ENCODE assay signal across 8 cellular contexts in genomic region chr1:64745181-64745985, GRCh38. TPM values are rescaled to one million over a fixed set of nuclear protein-coding genes. Genes with fewer than 3 reads are reported as not detected.
A peak's percentile ranks its signal among the peaks of the same experiment; 100 is the strongest.
DNase-seq lines count a peak whose midpoint lies in the region; ATAC-seq, FAIRE-seq and TF ChIP-seq lines count a peak whose summit lies in the region.

No MANE protein-coding gene starts in this region.

- intact Hi-C loops in lower leg skin (cut with DNase I; ENCODE audit: low total_unique reads): no loop called here

- H3K79me2 ChIP-seq in ACC112 (ENCODE audit: control insufficient read depth, insufficient read depth, low read length, unreplicated experiment): no peaks in the 10 kb centered on the region

- no peak for FAIRE-seq in GM12891 (lab: Jason Lieb, UNC)

- WGBS in HUES64: under 1% methylated on average over 67 of the region's 67 CpGs
- WGBS in lower leg skin, 2 donors: 0 to 1% methylated on average over 26 to 31 of the region's 67 CpGs

- H3K4me1 ChIP-seq in ACC112 (ENCODE audit: control insufficient read depth, insufficient read depth, low read length, unreplicated experiment) (peaks cover 5% of the 10 kb centered on the region), HUES64 (ENCODE audit: insufficient read depth, low read length) (peaks cover 14% of the 10 kb centered on the region), duodenal mucosa (ENCODE audit: control insufficient read depth in 1 of 2, insufficient read depth in 2 of 2, low read length in 2 of 2) (peaks cover 0 to 4% of the 10 kb centered on the region in 2 donors), subcutaneous abdominal adipose tissue (ENCODE audit: control insufficient read depth in 5 of 5, insufficient read depth in 5 of 5, low read length in 5 of 5) (peaks cover 0 to 25% (median 15%) of the 10 kb centered on the region in 5 donors)

- peak overlapping the region; percentile 85 for H2AFZ ChIP-seq in ACC112 (ENCODE audit: low read length, unreplicated experiment)

- TF ChIP-seq POLR2A in GM12891 (IDR thresholded peaks at IDR 0.05; ENCODE audit: low read depth, low read length) (no peak), lower leg skin (IDR thresholded peaks at IDR 0.05) (no peak)

- H3K9me3 ChIP-seq in HUES64 (ENCODE audit: insufficient read depth, low read depth, low read length) (no peaks in the 10 kb centered on the region), WERI-Rb-1 (ENCODE audit: severe bottlenecking) (no peaks in the 10 kb centered on the region), duodenal mucosa (ENCODE audit: control insufficient read depth in 1 of 2, low read length in 2 of 2) (no peaks in the 10 kb centered on the region), subcutaneous abdominal adipose tissue (ENCODE audit: control insufficient read depth in 5 of 5, low read length in 5 of 5) (no peaks in the 10 kb centered on the region)

- no peak overlapping the region for H3K27ac ChIP-seq in ACC112 (ENCODE audit: low read depth, low read length)
- H3K27ac ChIP-seq in HUES64 (ENCODE audit: low read depth, low read length): peak overlapping the region; percentile 66; the same call in 1 of the 2 replicates
- H3K27ac ChIP-seq in WERI-Rb-1: peak overlapping the region; percentile 85
- peak overlapping the region; percentile 80 for H3K27ac ChIP-seq in duodenal mucosa (ENCODE audit: low read depth, low read length)
- H3K27ac ChIP-seq in subcutaneous abdominal adipose tissue (ENCODE audit: low read depth, low read length): peak overlapping the region; percentile 41

- H3K4me3 ChIP-seq in ACC112 (ENCODE audit: low read depth, low read length) (peak overlapping the region; percentile 94), HUES64 (ENCODE audit: low read length) (peak overlapping the region; percentile 85), WERI-Rb-1 (ENCODE audit: low read depth, low read length) (peak overlapping the region; percentile 72), duodenal mucosa (ENCODE audit: low read depth in 1 of 2, low read length in 2 of 2) (peak overlapping the region; percentile 82 to 86), lower leg skin (ENCODE audit: low read depth, poor library complexity, severe bottlenecking) (peak overlapping the region; percentile 75), subcutaneous abdominal adipose tissue (ENCODE audit: low read depth in 1 of 5, low read length in 5 of 5) (peak overlapping the region; percentile 78 to 93 (median 82))

- TF ChIP-seq CTCF in WERI-Rb-1 (IDR thresholded peaks at IDR 0.05; ENCODE audit: low read depth, low read length) (no peak), lower leg skin (IDR thresholded peaks at IDR 0.05) (no peak)

- H3K36me3 ChIP-seq in ACC112 (ENCODE audit: insufficient read depth, low read length) (no peaks in the 10 kb centered on the region), HUES64 (ENCODE audit: insufficient read depth, low read length) (no peaks in the 10 kb centered on the region), WERI-Rb-1 (no peaks in the 10 kb centered on the region), duodenal mucosa (ENCODE audit: control insufficient read depth in 1 of 2, insufficient read depth in 2 of 2, low read length in 2 of 2) (no peaks in the 10 kb centered on the region), subcutaneous abdominal adipose tissue (ENCODE audit: control insufficient read depth in 5 of 5, insufficient read depth in 5 of 5, low read length in 5 of 5) (no peaks in the 10 kb centered on the region)

- ATAC-seq in HG02798 (IDR thresholded peaks at IDR 0.05; ENCODE audit: poor library complexity, unreplicated experiment): no peak

- DNase-seq in GM12891 (ENCODE audit: insufficient read length, low spot score) (peak; percentile 11), WERI-Rb-1 (peak; percentile 36), lower leg skin (ENCODE audit: low spot score in 2 of 2) (peak in 1 of 2 donors; percentile 82)

- H3K9ac ChIP-seq in HUES64 (ENCODE audit: low read depth, low read length) (peak overlapping the region; percentile 89), duodenal mucosa (ENCODE audit: low read depth in 1 of 2, low read length in 2 of 2) (peak overlapping the region; percentile 82 to 91), subcutaneous abdominal adipose tissue (ENCODE audit: low read length in 5 of 5) (peak overlapping the region in 4 of 5 donors; percentile 42 to 86 (median 72))

- no peaks in the 10 kb centered on the region for H3K27me3 ChIP-seq in ACC112 (ENCODE audit: insufficient read depth, low read length)
- H3K27me3 ChIP-seq in HUES64 (ENCODE audit: insufficient read depth, low read length): peaks cover 6% of the 10 kb centered on the region; the same call in 1 of the 2 replicates
- no peaks in the 10 kb centered on the region for H3K27me3 ChIP-seq in WERI-Rb-1 (ENCODE audit: insufficient read depth, low read depth, severe bottlenecking)
- H3K27me3 ChIP-seq in duodenal mucosa (ENCODE audit: control insufficient read depth in 1 of 2, insufficient read depth in 2 of 2, low read length in 2 of 2): no peaks in the 10 kb centered on the region
- no peaks in the 10 kb centered on the region for H3K27me3 ChIP-seq in subcutaneous abdominal adipose tissue (ENCODE audit: control insufficient read depth in 5 of 5, insufficient read depth in 4 of 5, low read length in 5 of 5)

TF ChIP-seq in GM12891, 5 proteins besides CTCF, POLR2A, EP300 and RAD21:
- no peak for TF ChIP-seq SPI1 (IDR thresholded peaks at IDR 0.05; ENCODE audit: low read depth, low read length)
- no peak for TF ChIP-seq POU2F2 (IDR thresholded peaks at IDR 0.05; ENCODE audit: low read depth, low read length)
- TF ChIP-seq TAF1 (IDR thresholded peaks at IDR 0.05; ENCODE audit: low read depth, low read length): no peak
- TF ChIP-seq PAX5 (IDR thresholded peaks at IDR 0.05; ENCODE audit: insufficient read depth, low read length, severe bottlenecking): no peak
- no peak for TF ChIP-seq POLR2AphosphoS5 (IDR thresholded peaks at IDR 0.05; ENCODE audit: low read depth, low read length)

RNA-seq across cellular contexts. Expression of gene RAVER2, which starts 0.5 kb away (rescaled TPM):
- polyA plus RNA-seq in GM12891 (2012; ENCODE audit: low read depth, missing spikeins): 0.14 TPM
- polyA plus RNA-seq in HUES64 (2013, experiment 1 of 2): 14.1 TPM
- 12.9 TPM for polyA plus RNA-seq in HUES64 (2013, experiment 2 of 2)
- 10 to 100 TPM in 1 of 4 donors, 1 to 10 TPM in 3; 6.6 to 11.9 (median 8.4) TPM for total RNA-seq in lower leg skin
